Comparison of ENCODE assay signal across 8 cellular contexts in the genomic region with DNA sequence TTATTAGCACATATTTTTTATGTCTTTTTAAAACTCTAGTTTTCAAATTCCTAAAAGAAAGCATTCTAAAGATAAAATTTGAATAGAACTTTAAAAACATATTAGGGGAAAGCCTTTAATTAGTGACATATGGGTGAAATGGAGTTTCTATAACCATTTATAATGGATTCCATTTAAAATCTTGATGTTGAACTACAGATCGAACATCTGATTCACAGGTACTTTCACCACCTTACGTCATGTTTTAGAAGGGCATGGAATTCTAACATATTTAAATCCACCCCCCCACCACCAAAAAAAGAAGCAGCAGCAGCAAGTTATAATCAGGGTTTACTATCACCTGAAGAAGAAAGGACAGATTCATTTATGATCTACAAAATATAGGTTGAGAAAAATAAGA.
"Had no signal": no experiment of that assay in that cellular context is flagged by ENCODE, and none has a peak within 500 bp of the region (broad histone marks: within the 10 kb centered on the region; RNA-seq: fewer than 3 reads in every experiment).

No MANE protein-coding gene starts in this region.

- DNase-seq: GDM1, GF-D8 had no signal

- ATAC-seq: GM12878 had no signal

- H3K4me3 ChIP-seq: GM12878 had no signal

- FAIRE-seq: G401.6, GM12878, GM12891, GM12892, GM18507, GM19239 had no signal
